In genomic region chr1:16636551-16637195, GRCh38 we compare ENCODE assay signal across 11 cellular contexts. TPM values are rescaled to one million over a fixed set of nuclear protein-coding genes. Genes with fewer than 3 reads are reported as not detected.
DNase-seq lines count a peak whose midpoint lies in the region; ATAC-seq, FAIRE-seq and TF ChIP-seq lines count a peak whose summit lies in the region.
"Not testable (repeated sequence)": the region's sequence is repeated elsewhere in the genome, so short reads cannot be mapped to it uniquely, and the experiment has no call there.
"Had no signal": no experiment of that assay in that cellular context is flagged by ENCODE, and none has a peak within 500 bp of the region (broad histone marks: within the 10 kb centered on the region; RNA-seq: fewer than 3 reads in every experiment).

No MANE protein-coding gene starts in this region.

- H3K4me3 Mint-ChIP-seq in glutamatergic neuron (ENCODE audit: unreplicated experiment); osteocyte (ENCODE audit: unreplicated experiment): not testable (repeated sequence)

- H3K36me3 ChIP-seq in GM12878 (ENCODE audit: control insufficient read depth in 2 of 2, insufficient read depth in 2 of 2, low read length in 1 of 2) (peaks cover 11 to 18% of the 10 kb centered on the region in 2 experiments), left lung (peaks cover 0 to 32% of the 10 kb centered on the region in 2 donors), spleen (peaks cover 5 to 75% (median 33%) of the 10 kb centered on the region in 6 donors)

- CTCF ChIA-PET in RWPE1 (lab: Yijun Ruan, JAX), result interaction anchor here (1.3 kb wide), 1 partner anchor 8 kb away, joined by 5 read pairs; no protein-coding TSS in a partner anchor
- CTCF ChIA-PET in GM12878 (lab: Yijun Ruan, JAX), result not testable (repeated sequence)

- not testable (repeated sequence) for H3K27me3 Mint-ChIP-seq in glutamatergic neuron (ENCODE audit: unreplicated experiment); osteocyte (ENCODE audit: unreplicated experiment)

- not testable (repeated sequence) for DNase-seq in RWPE1 (ENCODE audit: low spot score); GM12878 (ENCODE audit: low read depth, low spot score)
- DNase-seq in activated CD8-positive, alpha-beta memory T cell treated with anti-CD3 and anti-CD28 coated beads, Interleukin-2, amount 50 U/mL, for 48 hours, result peak; percentile 55
- DNase-seq in glutamatergic neuron, result peak; percentile 9
- peak; percentile 33 to 66 for DNase-seq in left lung
- DNase-seq in osteocyte (ENCODE audit: extremely low spot score, unreplicated experiment), result peak; percentile 87
- DNase-seq in spleen, result peak; percentile 66

- POLR2A ChIA-PET in RWPE1 (lab: Yijun Ruan, JAX; ENCODE audit: low non-redundant PET); GM12878 (lab: Charles Lee): not testable (repeated sequence)

- TF ChIP-seq CTCF in RWPE1 (conservative IDR thresholded peaks at IDR 0.05; ENCODE audit: low read depth); GM12878 (IDR thresholded peaks at IDR 0.05 in 2 of 3, conservative IDR thresholded peaks at IDR 0.05 in 1 of 3; ENCODE audit: control insufficient read depth in 2 of 3, extremely low read depth in 1 of 3, insufficient read depth in 1 of 3, low read depth in 3 of 3, low read length in 3 of 3); glutamatergic neuron (IDR thresholded peaks at IDR 0.05; ENCODE audit: partially characterized antibody, unreplicated experiment); left lung (IDR thresholded peaks at IDR 0.05); osteocyte (IDR thresholded peaks at IDR 0.05); spleen (IDR thresholded peaks at IDR 0.05 in 8 of 11, conservative IDR thresholded peaks at IDR 0.05 in 3 of 11): not testable (repeated sequence)

- intact Hi-C loops in GM12878 (cut with micrococcal nuclease; ENCODE audit: unreplicated experiment); left lung (cut with DNase I); spleen (cut with DNase I; ENCODE audit: low total_unique reads): not testable (repeated sequence)

- H3K9me3 ChIP-seq in GM12878 (replicated peaks; ENCODE audit: control insufficient read depth, insufficient read depth, low read length); left lung; spleen: not testable (repeated sequence)

- H3K4me2 ChIP-seq in GM12878 (ENCODE audit: control insufficient read depth, insufficient read depth), result not testable (repeated sequence)

- H3K27me3 ChIP-seq in GM12878 (replicated peaks in 1 of 2; ENCODE audit: control insufficient read depth in 2 of 2, insufficient read depth in 2 of 2, low read length in 1 of 2); left lung; spleen (replicated peaks in 1 of 7): not testable (repeated sequence)

- not testable (repeated sequence) for H3K79me2 ChIP-seq in GM12878 (ENCODE audit: control insufficient read depth, insufficient read depth, low read length)

- TF ChIP-seq RAD21 in GM12878 (IDR thresholded peaks at IDR 0.05; ENCODE audit: insufficient read depth, low read depth, low read length), result not testable (repeated sequence)

- H4K20me1 ChIP-seq in GM12878 (ENCODE audit: control insufficient read depth, insufficient read depth), result not testable (repeated sequence)

- not testable (repeated sequence) for ATAC-seq in GM12878, left lung

- in situ Hi-C loops in GM12878 (cut with MboI), result not testable (repeated sequence)

- not testable (repeated sequence) for H3K9ac ChIP-seq in GM12878 (ENCODE audit: control insufficient read depth, insufficient read depth, low read length)

- not testable (repeated sequence) for H3K36me3 Mint-ChIP-seq in glutamatergic neuron (ENCODE audit: unreplicated experiment)
- peaks cover 26% of the 10 kb centered on the region for H3K36me3 Mint-ChIP-seq in osteocyte (ENCODE audit: unreplicated experiment)

- not testable (repeated sequence) for H3K4me1 ChIP-seq in GM12878 (ENCODE audit: control insufficient read depth, insufficient read depth, low read length); left lung
- H3K4me1 ChIP-seq in spleen, result peaks cover under 1 to 25% (median 14%) of the 10 kb centered on the region in 6 donors

- WGBS in GM12878 (ENCODE audit: insufficient coverage, insufficient replicate concordance, low lambda C conversion rate, missing lambda C conversion rate), result 85% methylated on average over 10 of the region's 10 CpGs
- WGBS in spleen, 5 donors, result 85 to 93% (median 90%) methylated on average over 10 of the region's 10 CpGs

- TF ChIP-seq EP300 in GM12878 (IDR thresholded peaks at IDR 0.05; ENCODE audit: borderline replicate concordance in 1 of 2, control insufficient read depth in 1 of 2, low read depth in 2 of 2, low read length in 2 of 2), result not testable (repeated sequence)

- SMC1A ChIA-PET in GM12878 (lab: Charles Lee; ENCODE audit: uncharacterized antibody, unreplicated experiment), result not testable (repeated sequence)

- not testable (repeated sequence) for H3K4me1 Mint-ChIP-seq in glutamatergic neuron (ENCODE audit: low read depth, unreplicated experiment); osteocyte (ENCODE audit: unreplicated experiment)

- BruUV-seq in GM12878 (replicated peaks; lab: Mats Ljungman, UMichigan), result not testable (repeated sequence)

- not testable (repeated sequence) for H3K27ac Mint-ChIP-seq in glutamatergic neuron (ENCODE audit: unreplicated experiment); osteocyte (ENCODE audit: unreplicated experiment)

- RAD21 ChIA-PET in GM12878 (lab: Charles Lee; ENCODE audit: unreplicated experiment), result not testable (repeated sequence)

- not testable (repeated sequence) for FAIRE-seq in GM12878 (lab: Jason Lieb, UNC)

- not testable (repeated sequence) for H3K4me3 ChIP-seq in GM12878, left lung, spleen

- TF ChIP-seq POLR2A in GM12878 (IDR thresholded peaks at IDR 0.05; ENCODE audit: low read depth, low read length); spleen (IDR thresholded peaks at IDR 0.05): not testable (repeated sequence)

- H3K27ac ChIP-seq in RWPE1, result 0 out of 2 replicates have a peak overlapping the region, but pooled peaks have one; percentile 11
- not testable (repeated sequence) for H3K27ac ChIP-seq in GM12878 (ENCODE audit: control insufficient read depth, insufficient read depth); left lung; spleen

- not testable (repeated sequence) for H3K9me3 Mint-ChIP-seq in glutamatergic neuron (ENCODE audit: unreplicated experiment); osteocyte (ENCODE audit: unreplicated experiment)

- not testable (repeated sequence) for H2AFZ ChIP-seq in GM12878 (ENCODE audit: control insufficient read depth, low read depth, low read length)

TF ChIP-seq in GM12878, 131 proteins besides CTCF, POLR2A, EP300 and RAD21:
- 0 out of 2 replicates have a peak, but pooled peaks have one; percentile 37 for TF ChIP-seq LARP7 (IDR thresholded peaks at IDR 0.05)

RNA-seq across cellular contexts. Expression of gene NBPF1, which starts 23.3 kb away (rescaled TPM):
- total RNA-seq in GM12878 (2013; cell fraction: nucleolus; rRNA removed), result 9.5 and 10.3 TPM in 2 replicates
- total RNA-seq in GM12878 (2014; rRNA removed), result 0.22 and 0.45 TPM in 2 replicates
- 0.36 and 0.60 TPM in 2 replicates for total RNA-seq in GM12878 (2014; rRNA removed; fragmentation: Illumina TruSeq; extraction: Trizol)
- total RNA-seq in GM12878 (2021), result 1.2 and 1.4 TPM in 2 replicates
- 1.4 TPM for polyA plus RNA-seq in GM12878 (2011; ENCODE audit: low read depth)
- 3.2 and 3.4 TPM in 2 replicates for polyA plus RNA-seq in GM12878 (2011; rRNA removed)
- polyA plus RNA-seq in GM12878 (2011; cell fraction: cytosol; rRNA removed), result 1.7 and 1.9 TPM in 2 replicates
- 4.1 and 4.2 TPM in 2 replicates for polyA plus RNA-seq in GM12878 (2011; cell fraction: nucleus; rRNA removed)
- 1.7 and 2.6 TPM in 2 replicates for polyA plus RNA-seq in GM12878 (2012)
- polyA plus RNA-seq in GM12878 (2014; fragmentation: Illumina TruSeq; extraction: Trizol), result 1.1 and 1.6 TPM in 2 replicates
- under 1 TPM; 0.20 to 0.34 TPM for polyA plus RNA-seq in GM12878 (2014; fragmentation: Nextera tagmentation; extraction: Ambion mirVana)
- 0.74 and 1.3 TPM in 2 replicates for polyA plus RNA-seq in GM12878 (2014; rRNA removed)
- under 1 TPM; 0.70 to 0.73 TPM for polyA plus RNA-seq in GM12878 (2016; fragmentation: Nextera tagmentation; extraction: Ambion mirVana)
- polyA minus RNA-seq in GM12878 (2011; rRNA and poly(A)+ RNA removed), result 1.9 TPM in 2 replicates
- polyA minus RNA-seq in GM12878 (2011; cell fraction: cytosol; rRNA and poly(A)+ RNA removed), result 0.80 and 0.83 TPM in 2 replicates
- 2.9 and 3.9 TPM in 2 replicates for polyA minus RNA-seq in GM12878 (2011; cell fraction: nucleus; rRNA and poly(A)+ RNA removed)
- 41.8 TPM for total RNA-seq in glutamatergic neuron (ENCODE audit: unreplicated experiment)
- 10 to 100 TPM; 35.2 to 40.1 TPM for total RNA-seq in left lung
- total RNA-seq in osteocyte, result 50.1 and 55.6 TPM in 2 replicates
- total RNA-seq in spleen, result 10 to 100 TPM; 22.0 to 60.7 (median 33.7) TPM
- 1 to 10 TPM; 1.3 to 7.2 (median 2.9) TPM for polyA plus RNA-seq in spleen

RNA-seq across cellular contexts. Expression of gene RNU1-3, which starts 30.1 kb away (rescaled TPM):
- total RNA-seq in GM12878 (2013; cell fraction: nucleolus; rRNA removed), result under 0.01 TPM in 2 replicates
- total RNA-seq in GM12878 (2014; rRNA removed), result under 0.01 TPM in 2 replicates
- total RNA-seq in GM12878 (2014; rRNA removed; fragmentation: Illumina TruSeq; extraction: Trizol), result 20,946 and 25,634 TPM in 2 replicates
- 2,403 and 2,678 TPM in 2 replicates for total RNA-seq in GM12878 (2021)
- polyA plus RNA-seq in GM12878 (2011; ENCODE audit: low read depth), result not detected
- polyA plus RNA-seq in GM12878 (2011; rRNA removed), result 82.4 and 113 TPM in 2 replicates
- under 0.01 TPM in 1 of 2 replicates, not detected in the other for polyA plus RNA-seq in GM12878 (2011; cell fraction: cytosol; rRNA removed)
- under 0.01 TPM in 2 replicates for polyA plus RNA-seq in GM12878 (2011; cell fraction: nucleus; rRNA removed)
- 66.2 TPM in 1 of 2 replicates, not detected in the other for polyA plus RNA-seq in GM12878 (2012)
- polyA plus RNA-seq in GM12878 (2014; fragmentation: Illumina TruSeq; extraction: Trizol), result not detected in 2 replicates
- polyA plus RNA-seq in GM12878 (2014; fragmentation: Nextera tagmentation; extraction: Ambion mirVana), result 1 to 10 TPM; 4.5 to 4.9 TPM
- polyA plus RNA-seq in GM12878 (2014; rRNA removed), result not detected in 2 replicates
- 1 to 10 TPM; 2.6 to 3.6 TPM for polyA plus RNA-seq in GM12878 (2016; fragmentation: Nextera tagmentation; extraction: Ambion mirVana)
- polyA minus RNA-seq in GM12878 (2011; rRNA and poly(A)+ RNA removed), result under 0.01 and 12,429 TPM in 2 replicates
- polyA minus RNA-seq in GM12878 (2011; cell fraction: cytosol; rRNA and poly(A)+ RNA removed), result 90,580 and 95,504 TPM in 2 replicates
- 67,711 and 110,374 TPM in 2 replicates for polyA minus RNA-seq in GM12878 (2011; cell fraction: nucleus; rRNA and poly(A)+ RNA removed)
- total RNA-seq in glutamatergic neuron (ENCODE audit: unreplicated experiment), result 3,598 TPM
- total RNA-seq in left lung, result 1,000 to 10,000 TPM; 2,748 to 3,444 TPM
- total RNA-seq in osteocyte, result 2,650 and 2,859 TPM in 2 replicates
- total RNA-seq in spleen, result 1,000 to 10,000 TPM in 4 of 7 donors, under 1 TPM in 3; under 0.01 to 8,075 (median 6,234) TPM
- not detected for polyA plus RNA-seq in spleen
- total RNA-seq: fibroblast of villous mesenchyme, GM23248 had no signal
- polyA plus RNA-seq: esophagus, GM23248, thymus had no signal
